8 cellular contexts compared by ENCODE assay signal in genomic region chr7:29194206-29194593, GRCh38. TPM values are rescaled to one million over a fixed set of nuclear protein-coding genes. Genes with fewer than 3 reads are reported as not detected.
DNase-seq lines count a peak whose midpoint lies in the region; ATAC-seq and TF ChIP-seq lines count a peak whose summit lies in the region.

No MANE protein-coding gene starts in this region.

- H3K36me3 ChIP-seq in prostate gland, result no peaks in the 10 kb centered on the region

- TF ChIP-seq POLR2A in prostate gland (IDR thresholded peaks at IDR 0.05), result no peak

- peaks cover 20% of the 10 kb centered on the region for H3K4me1 Mint-ChIP-seq in activated T-cell treated with anti-CD3 and anti-CD28 coated beads, Interleukin-2, amount 50 U/mL, for 24 hours (ENCODE audit: low read depth)

- no peaks in the 10 kb centered on the region for H3K27me3 ChIP-seq in prostate gland (replicated peaks; ENCODE audit: insufficient read depth)

- no peaks in the 10 kb centered on the region for H3K9me3 Mint-ChIP-seq in activated T-cell treated with anti-CD3 and anti-CD28 coated beads, Interleukin-2, amount 50 U/mL, for 24 hours

- whole genome bisulfite sequencing in prostate gland, result 0% methylated on average over 33 of the region's 40 CpGs

- H3K27ac ChIP-seq in VCaP, result peak overlapping the region; percentile 85
- H3K27ac ChIP-seq in prostate gland, result peak overlapping the region; percentile 53 to 63

- H3K4me3 Mint-ChIP-seq in activated T-cell treated with anti-CD3 and anti-CD28 coated beads, Interleukin-2, amount 50 U/mL, for 24 hours, result peak overlapping the region; percentile 74

- no peaks in the 10 kb centered on the region for H3K36me3 Mint-ChIP-seq in activated T-cell treated with anti-CD3 and anti-CD28 coated beads, Interleukin-2, amount 50 U/mL, for 24 hours (ENCODE audit: low read depth)

- H3K9me3 ChIP-seq in prostate gland, result no peaks in the 10 kb centered on the region

- H3K27me3 Mint-ChIP-seq in activated T-cell treated with anti-CD3 and anti-CD28 coated beads, Interleukin-2, amount 50 U/mL, for 24 hours, result peaks cover 79% of the 10 kb centered on the region

- ATAC-seq in left cardiac atrium (peak; percentile 25 to 51), GM18858 (IDR thresholded peaks at IDR 0.05; ENCODE audit: unreplicated experiment) (no peak), GM21390 (IDR thresholded peaks at IDR 0.05; ENCODE audit: unreplicated experiment) (no peak), GM21737 (IDR thresholded peaks at IDR 0.05; ENCODE audit: unreplicated experiment) (no peak)

- peak overlapping the region; percentile 46 to 72 for H3K4me3 ChIP-seq in prostate gland

- H3K4me1 ChIP-seq in prostate gland (replicated peaks), result no peaks in the 10 kb centered on the region

- intact Hi-C loops in left cardiac atrium (cut with DNase I), result no loop called here
- intact Hi-C loops in prostate gland (cut with DNase I), result loop anchor here (10.0 kb wide), 1 partner anchor 151 kb away; no protein-coding TSS in a partner anchor

- no peak overlapping the region for H3K27ac Mint-ChIP-seq in activated T-cell treated with anti-CD3 and anti-CD28 coated beads, Interleukin-2, amount 50 U/mL, for 24 hours

- TF ChIP-seq CTCF in VCaP (conservative IDR thresholded peaks at IDR 0.05), result no peak
- TF ChIP-seq CTCF in prostate gland (IDR thresholded peaks at IDR 0.05), result no peak

- no peak for DNase-seq in activated T-cell treated with anti-CD3 and anti-CD28 coated beads, Interleukin-2, amount 50 U/mL, for 24 hours
- no peak for DNase-seq in activated T-cell treated with anti-CD3 and anti-CD28 coated beads, Interleukin-2, amount 50 U/mL, for 1 hour
- DNase-seq in left cardiac atrium (peak; percentile 23), prostate gland (ENCODE audit: low spot score) (no peak)

RNA-seq across cellular contexts. Expression of gene CHN2, which starts 0.4 kb away (rescaled TPM):
- total RNA-seq in left cardiac atrium, result 1 to 10 TPM; 4.1 to 4.8 TPM
- 10 to 100 TPM in 1 of 2 donors, 1 to 10 TPM in 1; 7.0 to 29.1 TPM for total RNA-seq in prostate gland

RNA-seq across cellular contexts. Expression of gene CPVL, which starts 47.9 kb away (rescaled TPM):
- total RNA-seq in left cardiac atrium (10 to 100 TPM; 12.8 to 15.3 TPM), prostate gland (10 to 100 TPM in 1 of 2 donors, 1 to 10 TPM in 1; 4.7 to 48.3 TPM)

Comparison
In these comparisons a context has a peak if more than half of its experiments do, and no peak if none do; other contexts are left out.
1. ATAC-seq: peak in left cardiac atrium (2 of 2); none in GM18858 (single experiment), GM21390 (single experiment) and GM21737 (single experiment).